In genomic region chr6:148258868-148259267, GRCh38 we compare ENCODE assay signal across 19 cellular contexts.
"Had no signal": no experiment of that assay in that cellular context is flagged by ENCODE, and none has a peak within 500 bp of the region (broad histone marks: within the 10 kb centered on the region; RNA-seq: fewer than 3 reads in every experiment).

No MANE protein-coding gene starts in this region.

- H3K4me3 Mint-ChIP-seq: T-cell had no signal

- H3K4me2 ChIP-seq: SK-N-SH had no signal

- ATAC-seq: T-cell had no signal

- H3K9me3 Mint-ChIP-seq: T-cell had no signal

- H3K36me3 Mint-ChIP-seq: T-cell had no signal

- H3K9me3 ChIP-seq: SK-N-SH had no signal

- H3K9me2 ChIP-seq: SK-N-SH had no signal

- DNase-seq: KBM-7, MM.1S, NCI-H1092 treated with DMSO at 0.1 percent for 48 hours, NCI-H1436, NCI-H187, NCI-H2029, NCI-H2081 treated with DMSO at 0.1 percent for 48 hours, NCI-H2227 treated with DMSO at 0.1 percent for 48 hours, NCI-H446, NCI-H510A, NCI-H524 treated with DMSO at 0.1 percent for 48 hours, NCI-H69, NCI-H774, Right ventricle myocardium superior, RPMI8226, SIG-M5, SK-N-SH, SW 1271, T-cell had no signal

- H3K27ac Mint-ChIP-seq: T-cell had no signal

- H3K4me1 Mint-ChIP-seq: T-cell had no signal
